ENCODE assay signal across 31 cellular contexts in the genomic region with DNA sequence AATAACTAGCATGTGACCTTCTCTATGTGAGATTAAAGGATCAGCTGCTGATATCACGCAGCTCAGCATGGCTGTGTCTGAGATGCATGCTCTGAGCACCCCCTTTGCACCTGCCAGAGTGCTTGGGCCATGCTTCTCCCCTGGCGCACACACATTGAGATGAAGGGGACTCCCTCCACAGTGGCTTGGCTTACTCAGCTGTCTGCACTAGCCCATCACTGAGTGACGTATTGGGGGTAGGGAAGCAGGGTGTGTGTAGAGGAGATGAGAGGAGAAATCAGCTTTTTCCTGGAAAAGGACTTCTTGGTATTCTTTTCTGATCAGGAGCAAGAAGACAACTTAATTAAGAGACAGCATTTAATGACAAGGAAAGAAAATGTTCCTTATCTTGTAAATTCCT.
"Had no signal": no experiment of that assay in that cellular context is flagged by ENCODE, and none has a peak within 500 bp of the region (broad histone marks: within the 10 kb centered on the region; RNA-seq: fewer than 3 reads in every experiment).

No MANE protein-coding gene starts in this region.

- H3K4me1 ChIP-seq: neural progenitor cell, pancreas, psoas muscle, suprapubic skin, testis, tibial artery, transverse colon, upper lobe of right lung, uterus had no signal

- H3K9ac ChIP-seq: neural progenitor cell had no signal

- ATAC-seq: naive thymus-derived CD4-positive, alpha-beta T cell; natural killer cell; pancreas; psoas muscle; sciatic nerve; stimulated activated memory B cell treated with anti-CD40 and anti-IgM and Interleukin-4, amounts not matched to agents 10 μg/mL and 1 μg/mL and 100 μg/mL, for 72 hours; stimulated activated naive CD8-positive, alpha-beta T cell treated with anti-CD3 and anti-CD28 coated beads, Interleukin-15, amount 100 ng/mL, for 72 hours; stimulated activated naive CD8-positive, alpha-beta T cell treated with anti-CD3 and anti-CD28 coated beads, Interleukin-15, Interleukin-2, amounts not matched to agents 100 U/mL and 50 U/mL, for 24 hours; upper lobe of right lung had no signal

- H3K27me3 Mint-ChIP-seq: progenitor cell of endocrine pancreas; stimulated activated memory B cell treated with anti-CD40 and anti-IgM and Interleukin-4, amounts not matched to agents 10 μg/mL and 1 μg/mL and 100 μg/mL, for 72 hours; type B pancreatic cell had no signal

- H3K9me3 ChIP-seq: pancreas, psoas muscle, spleen, suprapubic skin, testis, tibial artery, transverse colon, upper lobe of right lung, uterus had no signal

- H2AFZ ChIP-seq: neural progenitor cell had no signal

- H3K27me3 ChIP-seq: neural progenitor cell, pancreas, suprapubic skin, testis, tibial artery, transverse colon, upper lobe of right lung, uterus had no signal

- H3K4me3 Mint-ChIP-seq: naive thymus-derived CD4-positive, alpha-beta T cell; natural killer cell; nephron; neural progenitor cell; stimulated activated memory B cell treated with anti-CD40 and anti-IgM and Interleukin-4, amounts not matched to agents 10 μg/mL and 1 μg/mL and 100 μg/mL, for 72 hours; stimulated activated naive CD8-positive, alpha-beta T cell treated with anti-CD3 and anti-CD28 coated beads, Interleukin-15, amount 100 ng/mL, for 72 hours; type B pancreatic cell had no signal

- H3K27ac ChIP-seq: neural progenitor cell, pancreas, psoas muscle, skin epidermis, spleen, suprapubic skin, testis, tibial artery, transverse colon, upper lobe of right lung, uterus had no signal

- DNase-seq: naive thymus-derived CD4-positive, alpha-beta T cell; natural killer cell; occipital lobe; pancreas; posterior cingulate gyrus; psoas muscle; right cardiac atrium; spleen; stimulated activated CD4-positive, alpha-beta T cell treated with anti-CD3 and anti-CD28 coated beads, Interleukin-12 subunit alpha, Interleukin-12 subunit beta, amount 100 ng/mL, for 4 hours; stimulated activated CD4-positive, alpha-beta T cell treated with anti-CD3 and anti-CD28 coated beads, Interleukin-1b, Interleukin-23, amount 100 ng/mL, for 48 hours; stimulated activated CD4-positive, alpha-beta T cell treated with anti-CD3 and anti-CD28 coated beads, Interleukin-4, amount 100 ng/mL, for 1 hour; stimulated activated CD4-positive, alpha-beta T cell treated with anti-CD3 and anti-CD28 coated beads, Interleukin-4, amount 100 ng/mL, for 4 hours; stimulated activated CD8-positive, alpha-beta memory T cell treated with anti-CD3 and anti-CD28 coated beads, Interleukin-4, amount 100 ng/mL, for 48 hours; stimulated activated naive CD4-positive, alpha-beta T cell; stimulated activated naive CD8-positive, alpha-beta T cell treated with anti-CD3 and anti-CD28 coated beads, Interleukin-15, amount 100 ng/mL, for 72 hours; stimulated activated naive CD8-positive, alpha-beta T cell treated with anti-CD3 and anti-CD28 coated beads, Interleukin-15, Interleukin-2, amounts not matched to agents 100 U/mL and 50 U/mL, for 24 hours; substantia nigra; testis; tibial artery; transverse colon; upper lobe of right lung; uterus had no signal

- H3K4me1 Mint-ChIP-seq: stimulated activated naive CD8-positive, alpha-beta T cell treated with anti-CD3 and anti-CD28 coated beads, Interleukin-15, amount 100 ng/mL, for 72 hours had no signal

- H3K27ac Mint-ChIP-seq: naive thymus-derived CD4-positive, alpha-beta T cell; natural killer cell; nephron; neural progenitor cell; progenitor cell of endocrine pancreas; stimulated activated memory B cell treated with anti-CD40 and anti-IgM and Interleukin-4, amounts not matched to agents 10 μg/mL and 1 μg/mL and 100 μg/mL, for 72 hours; stimulated activated naive CD8-positive, alpha-beta T cell treated with anti-CD3 and anti-CD28 coated beads, Interleukin-15, amount 100 ng/mL, for 72 hours; type B pancreatic cell had no signal

- H3K9me3 Mint-ChIP-seq: stimulated activated memory B cell treated with anti-CD40 and anti-IgM and Interleukin-4, amounts not matched to agents 10 μg/mL and 1 μg/mL and 100 μg/mL, for 72 hours had no signal

- H3K36me3 ChIP-seq: neural progenitor cell, pancreas, spleen, suprapubic skin, tibial artery, transverse colon, upper lobe of right lung, uterus had no signal

- H3K4me3 ChIP-seq: neural progenitor cell, pancreas, psoas muscle, skin epidermis, smooth muscle cell, spleen, suprapubic skin, testis, tibial artery, transverse colon, upper lobe of right lung, uterus had no signal

- H3K4me2 ChIP-seq: neural progenitor cell, smooth muscle cell had no signal

- H3K36me3 Mint-ChIP-seq: naive thymus-derived CD4-positive, alpha-beta T cell; natural killer cell; stimulated activated memory B cell treated with anti-CD40 and anti-IgM and Interleukin-4, amounts not matched to agents 10 μg/mL and 1 μg/mL and 100 μg/mL, for 72 hours; type B pancreatic cell had no signal
